In genomic region chr10:80664071-80664680, GRCh38 we compare ENCODE assay signal across 8 cellular contexts.
DNase-seq lines count a peak whose midpoint lies in the region; ATAC-seq and TF ChIP-seq lines count a peak whose summit lies in the region.

No MANE protein-coding gene starts in this region.

- DNase-seq in natural killer cell (no peak), NCI-H2196 treated with DMSO at 0.1 percent for 48 hours (lab: John Stamatoyannopoulos, UW; ENCODE audit: unreplicated experiment) (peak; percentile 5), medulla oblongata (ENCODE audit: extremely low spot score) (peak; percentile 87)
- no peak for DNase-seq in natural killer cell treated with Interleukin-12 subunit alpha and Interleukin-12 subunit beta and Interleukin-15 and Interleukin-18, amount 100 ng/mL, for 72 hours (ENCODE audit: low spot score)
- DNase-seq in activated CD4-positive, alpha-beta T cell treated with anti-CD3 and anti-CD28 coated beads for 4 hours, result peak; percentile 8 to 30
- peak; percentile 12 to 24 (median 17) for DNase-seq in effector memory CD8-positive, alpha-beta T cell
- peak; percentile 3 to 13 for DNase-seq in stimulated activated CD8-positive, alpha-beta memory T cell treated with anti-CD3 and anti-CD28 coated beads, Interleukin-7, amount 100 ng/mL, for 48 hours (ENCODE audit: extremely low read depth in 1 of 2, low read depth in 1 of 2)

- no peak overlapping the region for H3K27ac Mint-ChIP-seq in natural killer cell
- no peak overlapping the region for H3K27ac Mint-ChIP-seq in natural killer cell treated with Interleukin-12 subunit alpha and Interleukin-12 subunit beta and Interleukin-15 and Interleukin-18, amount 100 ng/mL, for 72 hours
- no peak overlapping the region for H3K27ac Mint-ChIP-seq in effector memory CD8-positive, alpha-beta T cell

- no peaks in the 10 kb centered on the region for H3K9me3 Mint-ChIP-seq in natural killer cell
- no peaks in the 10 kb centered on the region for H3K9me3 Mint-ChIP-seq in natural killer cell treated with Interleukin-12 subunit alpha and Interleukin-12 subunit beta and Interleukin-15 and Interleukin-18, amount 100 ng/mL, for 72 hours
- H3K9me3 Mint-ChIP-seq in effector memory CD8-positive, alpha-beta T cell, result no peaks in the 10 kb centered on the region

- H3K36me3 Mint-ChIP-seq in natural killer cell, result no peaks in the 10 kb centered on the region
- no peaks in the 10 kb centered on the region for H3K36me3 Mint-ChIP-seq in natural killer cell treated with Interleukin-12 subunit alpha and Interleukin-12 subunit beta and Interleukin-15 and Interleukin-18, amount 100 ng/mL, for 72 hours
- H3K36me3 Mint-ChIP-seq in effector memory CD8-positive, alpha-beta T cell (ENCODE audit: insufficient read depth), result no peaks in the 10 kb centered on the region

- no peak overlapping the region for H3K4me3 Mint-ChIP-seq in natural killer cell
- H3K4me3 Mint-ChIP-seq in natural killer cell treated with Interleukin-12 subunit alpha and Interleukin-12 subunit beta and Interleukin-15 and Interleukin-18, amount 100 ng/mL, for 72 hours, result no peak overlapping the region
- H3K4me3 Mint-ChIP-seq in effector memory CD8-positive, alpha-beta T cell, result no peak overlapping the region

- peaks cover 4 to 6% of the 10 kb centered on the region in 2 donors for H3K4me1 Mint-ChIP-seq in natural killer cell
- H3K4me1 Mint-ChIP-seq in natural killer cell treated with Interleukin-12 subunit alpha and Interleukin-12 subunit beta and Interleukin-15 and Interleukin-18, amount 100 ng/mL, for 72 hours (ENCODE audit: low read depth in 2 of 2), result peaks cover 3 to 4% of the 10 kb centered on the region in 2 donors
- H3K4me1 Mint-ChIP-seq in effector memory CD8-positive, alpha-beta T cell (ENCODE audit: low read depth in 2 of 2), result peaks cover 3% of the 10 kb centered on the region in 2 donors

- intact Hi-C loops in natural killer cell (cut with micrococcal nuclease), result no loop called here

- peaks cover 13 to 28% of the 10 kb centered on the region in 2 donors for H3K27me3 Mint-ChIP-seq in natural killer cell (ENCODE audit: low read depth in 2 of 2)
- peaks cover 13 to 16% of the 10 kb centered on the region in 2 donors for H3K27me3 Mint-ChIP-seq in natural killer cell treated with Interleukin-12 subunit alpha and Interleukin-12 subunit beta and Interleukin-15 and Interleukin-18, amount 100 ng/mL, for 72 hours
- H3K27me3 Mint-ChIP-seq in effector memory CD8-positive, alpha-beta T cell, result peaks cover 36 to 41% of the 10 kb centered on the region in 2 donors

- ATAC-seq in natural killer cell, result peak in 2 of 3 donors; percentile 60
- no peak for ATAC-seq in natural killer cell treated with Interleukin-12 subunit alpha and Interleukin-12 subunit beta and Interleukin-15 and Interleukin-18, amount 100 ng/mL, for 72 hours
- ATAC-seq in HG02870 (IDR thresholded peaks at IDR 0.05; ENCODE audit: unreplicated experiment), result peak; percentile 72
- ATAC-seq in effector memory CD8-positive, alpha-beta T cell (replicated peaks), result peak; percentile 39

- peak; percentile 41 for TF ChIP-seq CTCF in natural killer cell (IDR thresholded peaks at IDR 0.05)

Comparison
In these comparisons a context has a peak if more than half of its experiments do, and no peak if none do; other contexts are left out.
1. ATAC-seq: peak in natural killer cell (2 of 3), HG02870 (single experiment) and effector memory CD8-positive, alpha-beta T cell (single experiment); none in natural killer cell treated with Interleukin-12 subunit alpha and Interleukin-12 subunit beta and Interleukin-15 and Interleukin-18, amount 100 ng/mL, for 72 hours (0 of 2).
2. DNase-seq: peak in NCI-H2196 treated with DMSO at 0.1 percent for 48 hours (single experiment), activated CD4-positive, alpha-beta T cell treated with anti-CD3 and anti-CD28 coated beads for 4 hours (2 of 2), effector memory CD8-positive, alpha-beta T cell (3 of 3), medulla oblongata (single experiment) and stimulated activated CD8-positive, alpha-beta memory T cell treated with anti-CD3 and anti-CD28 coated beads, Interleukin-7, amount 100 ng/mL, for 48 hours (2 of 2); none in natural killer cell (single experiment) and natural killer cell treated with Interleukin-12 subunit alpha and Interleukin-12 subunit beta and Interleukin-15 and Interleukin-18, amount 100 ng/mL, for 72 hours (single experiment).